8 cellular contexts compared by ENCODE assay signal in genomic region chr6:158648682-158649131, GRCh38. TPM values are rescaled to one million over a fixed set of nuclear protein-coding genes. Genes with fewer than 3 reads are reported as not detected.
A peak's percentile ranks its signal among the peaks of the same experiment; 100 is the strongest.
DNase-seq lines count a peak whose midpoint lies in the region; ATAC-seq, FAIRE-seq and TF ChIP-seq lines count a peak whose summit lies in the region.

No MANE protein-coding gene starts in this region.

- peak; percentile 59 for DNase-seq in activated CD8-positive, alpha-beta memory T cell treated with anti-CD3 and anti-CD28 coated beads, Interleukin-2, amount 10 ng/mL, durations not matched to agents 7 days and 5 days
- DNase-seq in right cardiac atrium (no peak), osteocyte (ENCODE audit: extremely low spot score, unreplicated experiment) (no peak), DMS153 (lab: John Stamatoyannopoulos, UW) (no peak), HuH-7 (ENCODE audit: low spot score) (no peak), HTR-8/SVneo (ENCODE audit: insufficient read length, low spot score) (no peak)

- no peaks in the 10 kb centered on the region for H3K27me3 ChIP-seq in right cardiac atrium (ENCODE audit: control insufficient read depth, insufficient read depth)

- ATAC-seq in GM18511 (IDR thresholded peaks at IDR 0.05; ENCODE audit: unreplicated experiment) (peak; percentile 37), HG02981 (IDR thresholded peaks at IDR 0.05; ENCODE audit: unreplicated experiment) (peak; percentile 21), right cardiac atrium (no peak)
- peak; percentile 9 for ATAC-seq in activated CD8-positive, alpha-beta memory T cell treated with anti-CD3 and anti-CD28 coated beads, Interleukin-2, amount 10 ng/mL, durations not matched to agents 7 days and 5 days

- H3K27me3 Mint-ChIP-seq in activated CD8-positive, alpha-beta memory T cell treated with anti-CD3 and anti-CD28 coated beads, Interleukin-2, amount 10 ng/mL, durations not matched to agents 7 days and 5 days = no peaks in the 10 kb centered on the region
- no peaks in the 10 kb centered on the region for H3K27me3 Mint-ChIP-seq in osteocyte (ENCODE audit: unreplicated experiment)

- H3K9me3 ChIP-seq in right cardiac atrium (ENCODE audit: control insufficient read depth, low read length) = no peaks in the 10 kb centered on the region

- FAIRE-seq in HTR-8/SVneo (lab: Jason Lieb, UNC) = no peak

- no peak overlapping the region for H3K4me3 ChIP-seq in right cardiac atrium (ENCODE audit: low read length)

- peak overlapping the region; percentile 39 for H3K27ac ChIP-seq in right cardiac atrium (ENCODE audit: low read length)

- CTCF ChIA-PET in activated CD8-positive, alpha-beta memory T cell treated with anti-CD3 and anti-CD28 coated beads, Interleukin-2, amount 10 ng/mL, durations not matched to agents 7 days and 5 days (lab: Charles Lee) = interaction anchor here (1.0 to 1.9 kb wide), 6 partner anchors 11 to 434 kb away, joined by 3 to 7 read pairs (median 4); no protein-coding TSS in a partner anchor

- peaks cover 3% of the 10 kb centered on the region for H3K4me1 ChIP-seq in right cardiac atrium (ENCODE audit: control insufficient read depth, insufficient read depth, low read length)

- peaks cover 65% of the 10 kb centered on the region for H3K4me1 Mint-ChIP-seq in activated CD8-positive, alpha-beta memory T cell treated with anti-CD3 and anti-CD28 coated beads, Interleukin-2, amount 10 ng/mL, durations not matched to agents 7 days and 5 days
- H3K4me1 Mint-ChIP-seq in osteocyte (ENCODE audit: unreplicated experiment) = peaks cover 16% of the 10 kb centered on the region

- peaks cover 37% of the 10 kb centered on the region for H3K36me3 Mint-ChIP-seq in activated CD8-positive, alpha-beta memory T cell treated with anti-CD3 and anti-CD28 coated beads, Interleukin-2, amount 10 ng/mL, durations not matched to agents 7 days and 5 days
- H3K36me3 Mint-ChIP-seq in osteocyte (ENCODE audit: unreplicated experiment) = no peaks in the 10 kb centered on the region

- intact Hi-C loops in right cardiac atrium (cut with DNase I) = loop anchor here in 1 of 4 donors (10.0 kb wide), 1 partner anchor 46 kb away; no protein-coding TSS in a partner anchor

- H3K27ac Mint-ChIP-seq in activated CD8-positive, alpha-beta memory T cell treated with anti-CD3 and anti-CD28 coated beads, Interleukin-2, amount 10 ng/mL, durations not matched to agents 7 days and 5 days = peak overlapping the region; percentile 96
- no peak overlapping the region for H3K27ac Mint-ChIP-seq in osteocyte (ENCODE audit: unreplicated experiment)

- WGBS in right cardiac atrium = 55% methylated on average over 5 of the region's 5 CpGs

- peak overlapping the region; percentile 25 for H3K4me3 Mint-ChIP-seq in activated CD8-positive, alpha-beta memory T cell treated with anti-CD3 and anti-CD28 coated beads, Interleukin-2, amount 10 ng/mL, durations not matched to agents 7 days and 5 days
- H3K4me3 Mint-ChIP-seq in osteocyte (ENCODE audit: unreplicated experiment) = no peak overlapping the region

- no peaks in the 10 kb centered on the region for H3K9me3 Mint-ChIP-seq in activated CD8-positive, alpha-beta memory T cell treated with anti-CD3 and anti-CD28 coated beads, Interleukin-2, amount 10 ng/mL, durations not matched to agents 7 days and 5 days (ENCODE audit: low read depth)
- H3K9me3 Mint-ChIP-seq in osteocyte (ENCODE audit: unreplicated experiment) = no peaks in the 10 kb centered on the region

- TF ChIP-seq CTCF in osteocyte (IDR thresholded peaks at IDR 0.05) = no peak

RNA-seq across cellular contexts. Expression of gene SYTL3, which starts 1.1 kb away (rescaled TPM):
- total RNA-seq in activated CD8-positive, alpha-beta memory T cell treated with anti-CD3 and anti-CD28 coated beads, Interleukin-2, amount 10 ng/mL, durations not matched to agents 7 days and 5 days = 100 to 1,000 TPM; 106 to 112 TPM
- total RNA-seq in right cardiac atrium (10 to 100 TPM in 2 of 4 donors, 1 to 10 TPM in 2; 5.1 to 10.4 (median 10.0) TPM), osteocyte (0.31 and 0.48 TPM in 2 replicates)
- polyA plus RNA-seq in right cardiac atrium = 5.0 TPM

RNA-seq across cellular contexts. Expression of gene DYNLT1, which starts 4.2 kb away (rescaled TPM):
- total RNA-seq in activated CD8-positive, alpha-beta memory T cell treated with anti-CD3 and anti-CD28 coated beads, Interleukin-2, amount 10 ng/mL, durations not matched to agents 7 days and 5 days = 100 to 1,000 TPM; 109 to 120 TPM
- total RNA-seq in right cardiac atrium (100 to 1,000 TPM in 3 of 4 donors, 10 to 100 TPM in 1; 97.7 to 115 (median 105) TPM), osteocyte (116 and 118 TPM in 2 replicates)
- 148 TPM for polyA plus RNA-seq in right cardiac atrium

Comparison
In these comparisons a context has a peak if more than half of its experiments do, and no peak if none do; other contexts are left out.
1. ATAC-seq: peak in GM18511 (single experiment), HG02981 (single experiment) and activated CD8-positive, alpha-beta memory T cell treated with anti-CD3 and anti-CD28 coated beads, Interleukin-2, amount 10 ng/mL, durations not matched to agents 7 days and 5 days (single experiment); none in right cardiac atrium (0 of 2).
2. RNA of gene SYTL3, which starts 1.1 kb away (total RNA-seq): 106 to 112 TPM in activated CD8-positive, alpha-beta memory T cell treated with anti-CD3 and anti-CD28 coated beads, Interleukin-2, amount 10 ng/mL, durations not matched to agents 7 days and 5 days; 5.1 to 10.4 TPM in right cardiac atrium and 0.31 to 0.48 TPM in osteocyte; every median in the first group is over 4 times any median in the second.